In genomic region chr3:61927332-61927731, GRCh38 we compare ENCODE assay signal across 7 cellular contexts.
DNase-seq lines count a peak whose midpoint lies in the region; ATAC-seq and TF ChIP-seq lines count a peak whose summit lies in the region.

No MANE protein-coding gene starts in this region.

- intact Hi-C loops in aorta (cut with DNase I): loop anchor here (5.0 to 10.0 kb wide), 2 partner anchors 53 to 365 kb away; partner anchors contain the start of gene PTPRG (in 2 of the 2)

- TF ChIP-seq CTCF in fibroblast of mammary gland (conservative IDR thresholded peaks at IDR 0.05; ENCODE audit: control insufficient read depth, insufficient read depth, low read depth, low read length): no peak

- peaks cover 11 to 19% of the 10 kb centered on the region in 2 donors for H3K4me1 ChIP-seq in aorta (ENCODE audit: control insufficient read depth in 1 of 2, insufficient read depth in 2 of 2, low read length in 2 of 2)

- H3K36me3 ChIP-seq in SK-N-MC (ENCODE audit: insufficient read depth, low read length) (no peaks in the 10 kb centered on the region), aorta (ENCODE audit: control insufficient read depth in 1 of 2, insufficient read depth in 2 of 2, low read length in 1 of 2) (no peaks in the 10 kb centered on the region)

- DNase-seq in SK-N-MC (ENCODE audit: low read depth, low spot score): peak; percentile 88
- DNase-seq in fibroblast of mammary gland (ENCODE audit: low read depth): peak; percentile 94
- peak; percentile 82 for DNase-seq in myocyte (ENCODE audit: low read depth)
- peak; percentile 87 for DNase-seq in aorta
- no peak for DNase-seq in activated effector memory CD4-positive, alpha-beta T cell treated with anti-CD3 and anti-CD28 coated beads, Interleukin-2, amount 50 U/mL, for 16 hours
- no peak for DNase-seq in NCI-H2029 (lab: John Stamatoyannopoulos, UW)

- no peaks in the 10 kb centered on the region for H3K27me3 ChIP-seq in aorta (ENCODE audit: control insufficient read depth in 1 of 2, insufficient read depth in 2 of 2, low read length in 1 of 2)

- H3K9ac ChIP-seq in SK-N-MC (ENCODE audit: insufficient read length): no peak overlapping the region

- H3K9me3 ChIP-seq in SK-N-MC (ENCODE audit: low read depth, low read length): no peaks in the 10 kb centered on the region
- H3K9me3 ChIP-seq in aorta (ENCODE audit: control insufficient read depth, low read length): no peaks in the 10 kb centered on the region

- peak; percentile 83 for ATAC-seq in aorta (ENCODE audit: low FRiP score)
- no peak for ATAC-seq in HG03378 (IDR thresholded peaks at IDR 0.05; ENCODE audit: unreplicated experiment)

- WGBS in aorta, 2 donors: 0 to 5% methylated on average over 3 of the region's 3 CpGs

- H3K27ac ChIP-seq in SK-N-MC (peak overlapping the region; percentile 81), aorta (ENCODE audit: low read depth in 1 of 2, low read length in 2 of 2) (peak overlapping the region; percentile 33 to 88)

- peak overlapping the region; percentile 38 for H3K4me3 ChIP-seq in SK-N-MC
- H3K4me3 ChIP-seq in fibroblast of mammary gland (ENCODE audit: control insufficient read depth, low read depth, low read length): no peak overlapping the region
- H3K4me3 ChIP-seq in aorta (ENCODE audit: low read length in 2 of 2): no peak overlapping the region

Comparison
In these comparisons a context has a peak if more than half of its experiments do, and no peak if none do; other contexts are left out.
1. DNase-seq: peak in SK-N-MC (single experiment), fibroblast of mammary gland (single experiment), myocyte (single experiment) and aorta (2 of 2); none in activated effector memory CD4-positive, alpha-beta T cell treated with anti-CD3 and anti-CD28 coated beads, Interleukin-2, amount 50 U/mL, for 16 hours (single experiment) and NCI-H2029 (single experiment).